Comparison of ENCODE assay signal across 28 cellular contexts in the genomic region with DNA sequence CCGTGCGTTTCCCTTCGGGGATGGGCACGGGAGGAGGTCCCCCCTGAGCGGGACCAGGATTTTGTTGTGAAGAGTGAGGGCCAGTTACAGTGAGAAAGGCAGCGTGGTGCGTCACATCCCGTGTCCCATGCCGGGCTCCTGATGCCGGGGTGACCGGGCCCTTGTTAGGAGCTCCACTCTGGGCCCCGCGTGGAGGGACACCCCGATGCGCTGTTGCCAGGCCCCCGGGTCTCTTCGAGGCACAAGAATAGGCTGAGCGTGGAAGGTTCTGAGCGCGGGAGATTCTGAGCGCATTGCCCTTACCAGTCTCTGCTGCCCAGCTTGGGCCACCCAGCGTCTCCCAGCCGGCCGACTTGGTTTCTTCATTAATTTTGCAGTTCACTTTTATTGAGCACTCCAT.
"Had no signal": no experiment of that assay in that cellular context is flagged by ENCODE, and none has a peak within 500 bp of the region (broad histone marks: within the 10 kb centered on the region; RNA-seq: fewer than 3 reads in every experiment).

No MANE protein-coding gene starts in this region.

- H3K4me3 Mint-ChIP-seq: activated CD4-positive, alpha-beta memory T cell treated with anti-CD3 and anti-CD28 coated beads for 36 hours; activated CD4-positive, alpha-beta T cell treated with anti-CD3 and anti-CD28 coated beads for 36 hours; activated CD4-positive, alpha-beta T cell treated with anti-CD3 and anti-CD28 coated beads, Interleukin-2, amount 10 ng/mL, durations not matched to agents 24 days and 14 days; activated CD8-positive, alpha-beta memory T cell treated with anti-CD3 and anti-CD28 coated beads, Interleukin-2, amount 10 ng/mL, durations not matched to agents 7 days and 5 days; activated CD8-positive, alpha-beta T cell treated with anti-CD3 and anti-CD28 coated beads, Interleukin-2, amount 10 ng/mL, durations not matched to agents 7 days and 5 days; activated naive CD4-positive, alpha-beta T cell treated with anti-CD3 and anti-CD28 coated beads for 36 hours; activated naive CD4-positive, alpha-beta T cell treated with anti-CD3 and anti-CD28 coated beads, Interleukin-2, amount 50 U/mL, for 24 hours; activated naive CD8-positive, alpha-beta T cell treated with anti-CD3 and anti-CD28 coated beads for 36 hours; activated naive CD8-positive, alpha-beta T cell treated with anti-CD3 and anti-CD28 coated beads, Interleukin-2, amount 50 U/mL, for 24 hours; activated T-helper 1 cell treated with anti-CD3 and anti-CD28 coated beads, Interleukin-12 subunit alpha, Interleukin-12 subunit beta, Interleukin-2, Interleukin-4 antibody, amounts not matched to agents 30 ng/mL and 10 ng/mL and 1 ng/mL, durations not matched to agents 14 hours and 24 hours and 36 hours had no signal

- H3K27ac Mint-ChIP-seq: activated CD4-positive, alpha-beta memory T cell treated with anti-CD3 and anti-CD28 coated beads for 36 hours; activated CD4-positive, alpha-beta T cell treated with anti-CD3 and anti-CD28 coated beads for 36 hours; activated CD4-positive, alpha-beta T cell treated with anti-CD3 and anti-CD28 coated beads, Interleukin-2, amount 10 ng/mL, durations not matched to agents 24 days and 14 days; activated CD8-positive, alpha-beta memory T cell treated with anti-CD3 and anti-CD28 coated beads, Interleukin-2, amount 10 ng/mL, durations not matched to agents 7 days and 5 days; activated CD8-positive, alpha-beta T cell treated with anti-CD3 and anti-CD28 coated beads, Interleukin-2, amount 10 ng/mL, durations not matched to agents 7 days and 5 days; activated naive CD4-positive, alpha-beta T cell treated with anti-CD3 and anti-CD28 coated beads for 36 hours; activated naive CD4-positive, alpha-beta T cell treated with anti-CD3 and anti-CD28 coated beads, Interleukin-2, amount 50 U/mL, for 24 hours; activated naive CD8-positive, alpha-beta T cell treated with anti-CD3 and anti-CD28 coated beads for 36 hours; activated naive CD8-positive, alpha-beta T cell treated with anti-CD3 and anti-CD28 coated beads, Interleukin-2, amount 50 U/mL, for 24 hours; activated T-helper 1 cell treated with anti-CD3 and anti-CD28 coated beads, Interleukin-12 subunit alpha, Interleukin-12 subunit beta, Interleukin-2, Interleukin-4 antibody, amounts not matched to agents 30 ng/mL and 10 ng/mL and 1 ng/mL, durations not matched to agents 14 hours and 24 hours and 36 hours; activated T-helper 2 cell treated with anti-CD3 and anti-CD28 coated beads, Interferon-gamma antibody, Interleukin-2, Interleukin-4, amounts not matched to agents 10 μg/mL and 5 μg/mL and 100 μg/mL, durations not matched to agents 14 hours and 24 hours and 36 hours had no signal

- DNase-seq: activated CD4-positive, alpha-beta memory T cell treated with anti-CD3 and anti-CD28 coated beads for 36 hours; activated CD4-positive, alpha-beta T cell treated with anti-CD3 and anti-CD28 coated beads for 36 hours; activated CD4-positive, alpha-beta T cell treated with anti-CD3 and anti-CD28 coated beads, Interleukin-2, amount 10 ng/mL, durations not matched to agents 24 days and 14 days; activated CD4-positive, CD25-positive, alpha-beta regulatory T cell; activated CD4-positive, CD25-positive, alpha-beta regulatory T cell treated with anti-CD3 and anti-CD28 coated beads, Interleukin-2, amount 50 U/mL, for 72 hours; activated CD8-positive, alpha-beta memory T cell treated with anti-CD3 and anti-CD28 coated beads, Interleukin-2, amount 10 ng/mL, durations not matched to agents 7 days and 5 days; activated CD8-positive, alpha-beta memory T cell treated with anti-CD3 and anti-CD28 coated beads, Interleukin-2, amount 50 U/mL, for 4 hours; activated CD8-positive, alpha-beta T cell treated with anti-CD3 and anti-CD28 coated beads, Interleukin-2, amount 10 ng/mL, durations not matched to agents 7 days and 5 days; activated effector memory CD4-positive, alpha-beta T cell treated with anti-CD3 and anti-CD28 coated beads, Interleukin-2, amount 50 U/mL, for 16 hours; activated naive CD4-positive, alpha-beta T cell treated with anti-CD3 and anti-CD28 coated beads for 36 hours; activated naive CD8-positive, alpha-beta T cell treated with anti-CD3 and anti-CD28 coated beads for 36 hours; activated naive CD8-positive, alpha-beta T cell treated with anti-CD3 and anti-CD28 coated beads, Interleukin-2, amount 50 U/mL, for 24 hours; activated T-cell treated with anti-CD3 and anti-CD28 coated beads, Interleukin-2, amount 50 U/mL, for 1 hour; activated T-cell treated with anti-CD3 and anti-CD28 coated beads, Interleukin-2, amount 50 U/mL, for 48 hours; adrenal gland; amygdala; brain microvascular endothelial cell; caudate nucleus; cortex of kidney; dermis blood vessel endothelial cell; effector CD4-positive, alpha-beta T cell; esophagus squamous epithelium; foreskin melanocyte; T-helper 2 cell had no signal

- H3K27me3 Mint-ChIP-seq: activated CD4-positive, alpha-beta memory T cell treated with anti-CD3 and anti-CD28 coated beads for 36 hours; activated CD4-positive, alpha-beta T cell treated with anti-CD3 and anti-CD28 coated beads for 36 hours; activated CD4-positive, alpha-beta T cell treated with anti-CD3 and anti-CD28 coated beads, Interleukin-2, amount 10 ng/mL, durations not matched to agents 24 days and 14 days; activated CD8-positive, alpha-beta memory T cell treated with anti-CD3 and anti-CD28 coated beads, Interleukin-2, amount 10 ng/mL, durations not matched to agents 7 days and 5 days; activated naive CD4-positive, alpha-beta T cell treated with anti-CD3 and anti-CD28 coated beads, Interleukin-2, amount 50 U/mL, for 24 hours; activated naive CD8-positive, alpha-beta T cell treated with anti-CD3 and anti-CD28 coated beads for 36 hours; activated naive CD8-positive, alpha-beta T cell treated with anti-CD3 and anti-CD28 coated beads, Interleukin-2, amount 50 U/mL, for 24 hours had no signal

- ATAC-seq: activated CD4-positive, alpha-beta T cell treated with anti-CD3 and anti-CD28 coated beads for 36 hours; activated CD8-positive, alpha-beta memory T cell treated with anti-CD3 and anti-CD28 coated beads, Interleukin-2, amount 10 ng/mL, durations not matched to agents 7 days and 5 days; activated CD8-positive, alpha-beta T cell treated with anti-CD3 and anti-CD28 coated beads, Interleukin-2, amount 10 ng/mL, durations not matched to agents 7 days and 5 days; activated naive CD8-positive, alpha-beta T cell treated with anti-CD3 and anti-CD28 coated beads, Interleukin-2, amount 50 U/mL, for 24 hours; gastroesophageal sphincter had no signal

- H3K9me3 Mint-ChIP-seq: activated CD4-positive, alpha-beta memory T cell treated with anti-CD3 and anti-CD28 coated beads for 36 hours; activated CD4-positive, alpha-beta T cell treated with anti-CD3 and anti-CD28 coated beads, Interleukin-2, amount 10 ng/mL, durations not matched to agents 24 days and 14 days; activated naive CD4-positive, alpha-beta T cell treated with anti-CD3 and anti-CD28 coated beads for 36 hours; activated naive CD4-positive, alpha-beta T cell treated with anti-CD3 and anti-CD28 coated beads, Interleukin-2, amount 50 U/mL, for 24 hours; activated naive CD8-positive, alpha-beta T cell treated with anti-CD3 and anti-CD28 coated beads for 36 hours; activated naive CD8-positive, alpha-beta T cell treated with anti-CD3 and anti-CD28 coated beads, Interleukin-2, amount 50 U/mL, for 24 hours; activated T-helper 1 cell treated with anti-CD3 and anti-CD28 coated beads, Interleukin-12 subunit alpha, Interleukin-12 subunit beta, Interleukin-2, Interleukin-4 antibody, amounts not matched to agents 30 ng/mL and 10 ng/mL and 1 ng/mL, durations not matched to agents 14 hours and 24 hours and 36 hours; activated T-helper 2 cell treated with anti-CD3 and anti-CD28 coated beads, Interferon-gamma antibody, Interleukin-2, Interleukin-4, amounts not matched to agents 10 μg/mL and 5 μg/mL and 100 μg/mL, durations not matched to agents 14 hours and 24 hours and 36 hours had no signal
